In genomic region chr9:77959803-77960202, GRCh38 we compare ENCODE assay signal across 1 cellular context.
TF ChIP-seq lines count a peak whose summit lies in the region.

No MANE protein-coding gene starts in this region.

TF ChIP-seq in SK-N-SH, 30 proteins besides CTCF, POLR2A, EP300 and RAD21 (continued from another document):
- TF ChIP-seq PBX3 (IDR thresholded peaks at IDR 0.05) (no peak), RXRA (IDR thresholded peaks at IDR 0.05; ENCODE audit: borderline replicate concordance, low read depth) (no peak)
- TF ChIP-seq, protein P1, sequence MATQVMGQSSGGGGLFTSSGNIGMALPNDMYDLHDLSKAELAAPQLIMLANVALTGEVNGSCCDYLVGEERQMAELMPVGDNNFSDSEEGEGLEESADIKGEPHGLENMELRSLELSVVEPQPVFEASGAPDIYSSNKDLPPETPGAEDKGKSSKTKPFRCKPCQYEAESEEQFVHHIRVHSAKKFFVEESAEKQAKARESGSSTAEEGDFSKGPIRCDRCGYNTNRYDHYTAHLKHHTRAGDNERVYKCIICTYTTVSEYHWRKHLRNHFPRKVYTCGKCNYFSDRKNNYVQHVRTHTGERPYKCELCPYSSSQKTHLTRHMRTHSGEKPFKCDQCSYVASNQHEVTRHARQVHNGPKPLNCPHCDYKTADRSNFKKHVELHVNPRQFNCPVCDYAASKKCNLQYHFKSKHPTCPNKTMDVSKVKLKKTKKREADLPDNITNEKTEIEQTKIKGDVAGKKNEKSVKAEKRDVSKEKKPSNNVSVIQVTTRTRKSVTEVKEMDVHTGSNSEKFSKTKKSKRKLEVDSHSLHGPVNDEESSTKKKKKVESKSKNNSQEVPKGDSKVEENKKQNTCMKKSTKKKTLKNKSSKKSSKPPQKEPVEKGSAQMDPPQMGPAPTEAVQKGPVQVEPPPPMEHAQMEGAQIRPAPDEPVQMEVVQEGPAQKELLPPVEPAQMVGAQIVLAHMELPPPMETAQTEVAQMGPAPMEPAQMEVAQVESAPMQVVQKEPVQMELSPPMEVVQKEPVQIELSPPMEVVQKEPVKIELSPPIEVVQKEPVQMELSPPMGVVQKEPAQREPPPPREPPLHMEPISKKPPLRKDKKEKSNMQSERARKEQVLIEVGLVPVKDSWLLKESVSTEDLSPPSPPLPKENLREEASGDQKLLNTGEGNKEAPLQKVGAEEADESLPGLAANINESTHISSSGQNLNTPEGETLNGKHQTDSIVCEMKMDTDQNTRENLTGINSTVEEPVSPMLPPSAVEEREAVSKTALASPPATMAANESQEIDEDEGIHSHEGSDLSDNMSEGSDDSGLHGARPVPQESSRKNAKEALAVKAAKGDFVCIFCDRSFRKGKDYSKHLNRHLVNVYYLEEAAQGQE (IDR thresholded peaks at IDR 0.05; ENCODE audit: low read depth, low read length): no peak
